Comparison of ENCODE assay signal across 25 cellular contexts in the genomic region with DNA sequence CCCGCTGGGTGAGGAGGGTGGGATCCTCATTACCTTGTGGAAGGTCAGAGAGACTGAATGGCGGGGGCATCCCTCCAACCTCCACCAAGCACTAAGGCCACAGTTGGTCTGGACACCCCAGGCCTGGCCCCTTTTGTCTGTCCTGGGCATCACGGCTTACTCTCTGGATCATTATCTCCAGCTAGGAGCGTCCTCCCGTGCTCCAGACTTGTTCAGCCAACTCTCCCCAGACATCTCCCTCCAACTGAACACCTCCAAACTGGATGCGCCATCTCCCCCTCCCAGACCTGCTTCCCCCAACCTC. TPM values are rescaled to one million over a fixed set of nuclear protein-coding genes. Genes with fewer than 3 reads are reported as not detected.
A peak's percentile ranks its signal among the peaks of the same experiment; 100 is the strongest.
DNase-seq lines count a peak whose midpoint lies in the region; FAIRE-seq and TF ChIP-seq lines count a peak whose summit lies in the region.
"Had no signal": no experiment of that assay in that cellular context is flagged by ENCODE, and none has a peak within 500 bp of the region (broad histone marks: within the 10 kb centered on the region; RNA-seq: fewer than 3 reads in every experiment).

No MANE protein-coding gene starts in this region.

- no peaks in the 10 kb centered on the region for H3K9me3 Mint-ChIP-seq in endodermal cell
- H3K9me3 Mint-ChIP-seq: CD14-positive monocyte; CD4-positive, alpha-beta T cell; CD8-positive, alpha-beta memory T cell; H9 had no signal

- H3K56ac ChIP-seq in mesendoderm (ENCODE audit: low read length): no peak overlapping the region

- DNase-seq in activated effector memory CD4-positive, alpha-beta T cell treated with anti-CD3 and anti-CD28 coated beads, Interleukin-2, amount 50 U/mL, for 16 hours: peak; percentile 39
- no peak for DNase-seq in activated effector memory CD4-positive, alpha-beta T cell treated with Interleukin-2 at 50 U/mL for 16 hours
- DNase-seq in endodermal cell: peak; percentile 44
- peak; percentile 36 for DNase-seq in sigmoid colon
- no peak for DNase-seq in kidney
- no peak for DNase-seq in mesendoderm
- DNase-seq: 8988T; ACHN; AML-193; BE2C; CD4-positive, alpha-beta T cell; DMS 273 treated with DMSO at 0.1 percent for 48 hours; DMS79; EL; GDM1; GM23248; H9 had no signal

- no peaks in the 10 kb centered on the region for H3K79me2 ChIP-seq in mesendoderm (ENCODE audit: control insufficient read depth, insufficient read depth, low read length)

- no peak overlapping the region for H2BK120ac ChIP-seq in mesendoderm (ENCODE audit: low read depth, low read length)

- H2AK5ac ChIP-seq in mesendoderm (ENCODE audit: low read length): no peak overlapping the region

- H3K18ac ChIP-seq in mesendoderm (ENCODE audit: low read length): no peak overlapping the region

- H3K4me3 ChIP-seq in endodermal cell (ENCODE audit: low read length) (no peak overlapping the region), sigmoid colon (no peak overlapping the region), kidney (ENCODE audit: low read length in 2 of 2) (no peak overlapping the region), mesendoderm (ENCODE audit: low read length) (no peak overlapping the region)
- H3K4me3 ChIP-seq: A549; BLaER1 treated with 17β-estradiol and CSF1 and Interleukin-3, amounts not matched to agents 10 nM and 100 nM; GM12878; GM23248 had no signal

- H3K27ac ChIP-seq in endodermal cell (ENCODE audit: low read depth, low read length): no peak overlapping the region
- no peak overlapping the region for H3K27ac ChIP-seq in sigmoid colon
- H3K27ac ChIP-seq in kidney (ENCODE audit: low read depth in 2 of 2, low read length in 2 of 2): no peak overlapping the region
- H3K27ac ChIP-seq in mesendoderm (ENCODE audit: low read depth, low read length): no peak overlapping the region
- H3K27ac ChIP-seq: A549; BLaER1 treated with 17β-estradiol and CSF1 and Interleukin-3, amounts not matched to agents 10 nM and 100 nM; GM23248 had no signal

- H3K4me3 Mint-ChIP-seq in endodermal cell: no peak overlapping the region
- H3K4me3 Mint-ChIP-seq: CD14-positive monocyte; CD4-positive, alpha-beta T cell; H9 had no signal

- no peak overlapping the region for H4K8ac ChIP-seq in mesendoderm (ENCODE audit: low read depth, low read length)

- H3K4me1 ChIP-seq in endodermal cell (ENCODE audit: control insufficient read depth, insufficient read depth, low read length): peaks cover 22% of the 10 kb centered on the region
- peaks cover 0 to 4% (median 2%) of the 10 kb centered on the region in 4 donors for H3K4me1 ChIP-seq in sigmoid colon
- H3K4me1 ChIP-seq in kidney (ENCODE audit: control insufficient read depth in 1 of 2, insufficient read depth in 1 of 2, low read depth in 1 of 2, low read length in 2 of 2): no peaks in the 10 kb centered on the region
- H3K4me1 ChIP-seq in mesendoderm (ENCODE audit: control insufficient read depth, low read depth, low read length): peaks cover 13% of the 10 kb centered on the region
- H3K4me1 ChIP-seq: A549, BE2C had no signal

- H3K9me3 ChIP-seq in endodermal cell (ENCODE audit: control insufficient read depth, low read length) (no peaks in the 10 kb centered on the region), sigmoid colon (no peaks in the 10 kb centered on the region), kidney (ENCODE audit: control insufficient read depth in 1 of 2, low read length in 2 of 2) (no peaks in the 10 kb centered on the region)
- H3K9me3 ChIP-seq: A549; BE2C; BLaER1 treated with 17β-estradiol and CSF1 and Interleukin-3, amounts not matched to agents 10 nM and 100 nM had no signal

- no peak overlapping the region for H3K4me2 ChIP-seq in mesendoderm (ENCODE audit: low read length)
- H3K4me2 ChIP-seq: A549; BLaER1 treated with 17β-estradiol and CSF1 and Interleukin-3, amounts not matched to agents 10 nM and 100 nM had no signal

- TF ChIP-seq POLR2A in sigmoid colon (IDR thresholded peaks at IDR 0.05): no peak

- no peak overlapping the region for H4K5ac ChIP-seq in mesendoderm (ENCODE audit: low read length)

- no peak overlapping the region for H3K4ac ChIP-seq in mesendoderm (ENCODE audit: low read depth, low read length)

- no peaks in the 10 kb centered on the region for H3K79me1 ChIP-seq in mesendoderm (ENCODE audit: low read length)

- peaks cover 57% of the 10 kb centered on the region for H3K4me1 Mint-ChIP-seq in endodermal cell

- H3K27me3 ChIP-seq in endodermal cell (ENCODE audit: control insufficient read depth, insufficient read depth, low read length, poor library complexity, severe bottlenecking) (no peaks in the 10 kb centered on the region), sigmoid colon (peaks cover 0 to 16% (median 5%) of the 10 kb centered on the region in 3 donors), mesendoderm (ENCODE audit: insufficient read depth, low read length, poor library complexity) (no peaks in the 10 kb centered on the region)
- H3K27me3 ChIP-seq: BE2C; BLaER1 treated with 17β-estradiol and CSF1 and Interleukin-3, amounts not matched to agents 10 nM and 100 nM had no signal

- FAIRE-seq in kidney (lab: Jason Lieb, UNC): no peak
- FAIRE-seq: A549, D721Med, GM12878, GM19239 had no signal

- no peak overlapping the region for H2BK15ac ChIP-seq in mesendoderm (replicated peaks; ENCODE audit: low read depth)

- intact Hi-C loops in sigmoid colon (cut with DNase I): no loop called here
- intact Hi-C loops in kidney (cut with DNase I): no loop called here

- no peak overlapping the region for H3K23ac ChIP-seq in mesendoderm (ENCODE audit: low read length)

- H3K9ac ChIP-seq in endodermal cell (ENCODE audit: extremely low read depth, low read length, poor library complexity, severe bottlenecking) (no peak overlapping the region), kidney (ENCODE audit: low read length in 2 of 2) (no peak overlapping the region), mesendoderm (ENCODE audit: low read length) (no peak overlapping the region)
- H3K9ac ChIP-seq: BLaER1 treated with 17β-estradiol and CSF1 and Interleukin-3, amounts not matched to agents 10 nM and 100 nM; GM23248 had no signal

- no peak overlapping the region for H3K27ac Mint-ChIP-seq in endodermal cell
- H3K27ac Mint-ChIP-seq: CD14-positive monocyte; CD4-positive, alpha-beta T cell; H9 had no signal

- 95% methylated on average over 6 of the region's 6 CpGs; no CpG with 5 or more reads in 1 of the 2 experiments for WGBS in endodermal cell (ENCODE audit: insufficient coverage in 1 of 2, insufficient read length in 1 of 2), 2 experiments
- WGBS in sigmoid colon, 2 donors: 79% methylated on average over 6 of the region's 6 CpGs
- no CpG with 5 or more reads among the region's 6 CpGs for WGBS in mesendoderm (ENCODE audit: extremely low coverage, insufficient coverage, low lambda C conversion rate)

- H3K36me3 ChIP-seq in endodermal cell (ENCODE audit: control insufficient read depth, insufficient read depth, low read length) (no peaks in the 10 kb centered on the region), sigmoid colon (no peaks in the 10 kb centered on the region), kidney (ENCODE audit: control insufficient read depth in 1 of 2, insufficient read depth in 2 of 2, low read length in 2 of 2) (no peaks in the 10 kb centered on the region), mesendoderm (ENCODE audit: control insufficient read depth, insufficient read depth, low read length) (no peaks in the 10 kb centered on the region)
- H3K36me3 ChIP-seq: BE2C; BLaER1 treated with 17β-estradiol and CSF1 and Interleukin-3, amounts not matched to agents 10 nM and 100 nM had no signal

- no peaks in the 10 kb centered on the region for H3K36me3 Mint-ChIP-seq in endodermal cell (ENCODE audit: low read depth)
- H3K36me3 Mint-ChIP-seq: CD14-positive monocyte had no signal

- H2BK5ac ChIP-seq in mesendoderm (ENCODE audit: low read length): no peak overlapping the region

- no peak for TF ChIP-seq CTCF in endodermal cell (conservative IDR thresholded peaks at IDR 0.05)
- TF ChIP-seq CTCF in sigmoid colon (IDR thresholded peaks at IDR 0.05): no peak
- TF ChIP-seq CTCF in kidney (IDR thresholded peaks at IDR 0.05; ENCODE audit: borderline replicate concordance, extremely low read depth, insufficient read depth): no peak

- no peaks in the 10 kb centered on the region for H3K27me3 Mint-ChIP-seq in endodermal cell (ENCODE audit: insufficient read depth)

- TF ChIP-seq EP300 in sigmoid colon (IDR thresholded peaks at IDR 0.05): no peak

RNA-seq across cellular contexts. Expression of gene GJB5, which starts 7.3 kb away (rescaled TPM):
- total RNA-seq in endodermal cell (under 1 TPM; 0.20 to 0.42 TPM), sigmoid colon (not detected), kidney (not detected)
- polyA plus RNA-seq in endodermal cell (2013, experiment 1 of 2): not detected
- polyA plus RNA-seq in endodermal cell (2013, experiment 2 of 2): not detected
- polyA plus RNA-seq in sigmoid colon (under 1 TPM in 1 of 3 donors, not detected in 2; 0.69 TPM), kidney (ENCODE audit: insufficient read depth, low read depth, low replicate concordance) (not detected)
- polyA plus RNA-seq in mesendoderm (2013, experiment 1 of 2): 0.46 TPM
- 0.49 TPM for polyA plus RNA-seq in mesendoderm (2013, experiment 2 of 2)
- total RNA-seq: CD4-positive, alpha-beta T cell; CD8-positive, alpha-beta memory T cell; GM12878; GM23248; H4 had no signal
- polyA plus RNA-seq: CD8-positive, alpha-beta memory T cell; GM12878 had no signal

RNA-seq across cellular contexts. Expression of gene GJB4, which starts 11.9 kb away (rescaled TPM):
- under 1 TPM; 0.46 to 0.81 TPM for total RNA-seq in endodermal cell
- 0.07 TPM for polyA plus RNA-seq in endodermal cell (2013, experiment 1 of 2)
- not detected for polyA plus RNA-seq in endodermal cell (2013, experiment 2 of 2)
- not detected for total RNA-seq in sigmoid colon
- polyA plus RNA-seq in sigmoid colon: under 1 TPM in 1 of 3 donors, not detected in 2; 0.39 TPM
- 0.50 TPM for total RNA-seq in kidney
- not detected for polyA plus RNA-seq in kidney (ENCODE audit: insufficient read depth, low read depth, low replicate concordance)
- 0.15 TPM for polyA plus RNA-seq in mesendoderm (2013, experiment 1 of 2)
- polyA plus RNA-seq in mesendoderm (2013, experiment 2 of 2): 0.15 TPM
- total RNA-seq: CD4-positive, alpha-beta T cell; CD8-positive, alpha-beta memory T cell; GM12878; GM23248; H4; H9 had no signal
- polyA plus RNA-seq: A549; CD14-positive monocyte; CD8-positive, alpha-beta memory T cell; GM12878; GM23248 had no signal

RNA-seq across cellular contexts. Expression of gene GJB3, which starts 33.4 kb away (rescaled TPM):
- 1 to 10 TPM in 1 of 2 donors, under 1 TPM in 1; 0.38 to 2.9 TPM for total RNA-seq in endodermal cell
- 0.21 TPM for polyA plus RNA-seq in endodermal cell (2013, experiment 1 of 2)
- polyA plus RNA-seq in endodermal cell (2013, experiment 2 of 2): 0.37 TPM
- not detected for total RNA-seq in sigmoid colon
- 10 to 100 TPM in 1 of 3 donors, 1 to 10 TPM in 2; 1.2 to 11.0 (median 1.8) TPM for polyA plus RNA-seq in sigmoid colon
- total RNA-seq in kidney: 8.8 TPM
- not detected for polyA plus RNA-seq in kidney (ENCODE audit: insufficient read depth, low read depth, low replicate concordance)
- 1.1 TPM for polyA plus RNA-seq in mesendoderm (2013, experiment 1 of 2)
- polyA plus RNA-seq in mesendoderm (2013, experiment 2 of 2): 1.2 TPM
- total RNA-seq: CD4-positive, alpha-beta T cell; CD8-positive, alpha-beta memory T cell; GM12878; H4 had no signal
- polyA plus RNA-seq: CD14-positive monocyte; CD8-positive, alpha-beta memory T cell; GM12878; GM23248 had no signal

RNA-seq across cellular contexts. Expression of gene GJA4, which starts 45.2 kb away (rescaled TPM):
- total RNA-seq in endodermal cell: 1 to 10 TPM; 9.0 TPM
- 7.8 TPM for polyA plus RNA-seq in endodermal cell (2013, experiment 1 of 2)
- polyA plus RNA-seq in endodermal cell (2013, experiment 2 of 2): 6.7 TPM
- 10 to 100 TPM in 1 of 4 donors, 1 to 10 TPM in 3; 3.3 to 14.7 (median 7.6) TPM for total RNA-seq in sigmoid colon
- polyA plus RNA-seq in sigmoid colon: 1 to 10 TPM in 1 of 3 donors, under 1 TPM in 1, not detected in 1; 0.60 to 8.3 TPM
- total RNA-seq in kidney: 15.6 TPM
- polyA plus RNA-seq in kidney (ENCODE audit: insufficient read depth, low read depth, low replicate concordance): 31.9 TPM
- polyA plus RNA-seq in mesendoderm (2013, experiment 1 of 2): 0.81 TPM
- polyA plus RNA-seq in mesendoderm (2013, experiment 2 of 2): 0.83 TPM
- total RNA-seq: CD4-positive, alpha-beta T cell; CD8-positive, alpha-beta memory T cell; GM23248; H4 had no signal
- polyA plus RNA-seq: A549; CD14-positive monocyte; CD8-positive, alpha-beta memory T cell; GM23248 had no signal

Comparison
In these comparisons a context has a peak if more than half of its experiments do, and no peak if none do; other contexts are left out.
1. DNase-seq: peak in activated effector memory CD4-positive, alpha-beta T cell treated with anti-CD3 and anti-CD28 coated beads, Interleukin-2, amount 50 U/mL, for 16 hours (single experiment), endodermal cell (single experiment) and sigmoid colon (single experiment); none in activated effector memory CD4-positive, alpha-beta T cell treated with Interleukin-2 at 50 U/mL for 16 hours (single experiment), kidney (single experiment) and mesendoderm (single experiment).